ENCODE assay signal across 20 cellular contexts in genomic region chr16:88744520-88744835, GRCh38. TPM values are rescaled to one million over a fixed set of nuclear protein-coding genes. Genes with fewer than 3 reads are reported as not detected.
A peak's percentile ranks its signal among the peaks of the same experiment; 100 is the strongest.
DNase-seq lines count a peak whose midpoint lies in the region; ATAC-seq, FAIRE-seq and TF ChIP-seq lines count a peak whose summit lies in the region.
"Had no signal": no experiment of that assay in that cellular context is flagged by ENCODE, and none has a peak within 500 bp of the region (broad histone marks: within the 10 kb centered on the region; RNA-seq: fewer than 3 reads in every experiment).

No MANE protein-coding gene starts in this region.

- no peaks in the 10 kb centered on the region for H3K4me1 ChIP-seq in HepG2 (ENCODE audit: insufficient read depth, low read length)
- H3K4me1 ChIP-seq in right lobe of liver: peaks cover 0 to 6% (median 3%) of the 10 kb centered on the region in 4 donors
- H3K4me1 ChIP-seq in muscle layer of colon (ENCODE audit: insufficient read depth, low read length): peaks cover 35% of the 10 kb centered on the region
- peaks cover 10% of the 10 kb centered on the region for H3K4me1 ChIP-seq in neural progenitor cell
- H3K4me1 ChIP-seq: psoas muscle had no signal

- TF ChIP-seq CTCF in HepG2 (CRISPR knock-in tag; IDR thresholded peaks at IDR 0.05) (no peak), right lobe of liver (IDR thresholded peaks at IDR 0.05) (no peak), neural progenitor cell (IDR thresholded peaks at IDR 0.05) (no peak)

- no peaks in the 10 kb centered on the region for H3K79me2 ChIP-seq in HepG2 (ENCODE audit: insufficient read depth, low read length)
- no peaks in the 10 kb centered on the region for H3K79me2 ChIP-seq in neural progenitor cell (ENCODE audit: low read depth)

- H3K36me3 ChIP-seq in HepG2 (replicated peaks in 1 of 2; ENCODE audit: control insufficient read depth in 1 of 2, insufficient read depth in 2 of 2, low read length in 2 of 2): peaks cover 23 to 39% of the 10 kb centered on the region in 2 experiments; a peak in 4 of 5 replicates
- peaks cover 0 to 6% (median 0%) of the 10 kb centered on the region in 4 donors for H3K36me3 ChIP-seq in right lobe of liver
- H3K36me3 ChIP-seq in muscle layer of colon (ENCODE audit: insufficient read depth, low read length): peaks cover 18% of the 10 kb centered on the region
- no peaks in the 10 kb centered on the region for H3K36me3 ChIP-seq in neural progenitor cell
- H3K36me3 ChIP-seq: MG63, uterus had no signal

- no peak overlapping the region for H3K27ac ChIP-seq in HepG2 (ENCODE audit: extremely low read length, insufficient read depth, low read length)
- H3K27ac ChIP-seq in right lobe of liver: no peak overlapping the region
- H3K27ac ChIP-seq in muscle layer of colon (ENCODE audit: low read depth, low read length): peak overlapping the region; percentile 27
- H3K27ac ChIP-seq in neural progenitor cell: no peak overlapping the region
- H3K27ac ChIP-seq: ascending aorta, GM23248, psoas muscle had no signal

- CTCF ChIA-PET in HepG2 (lab: Yijun Ruan, JAX; ENCODE audit: low intra/inter-chr PET ratio, low total read pairs): interaction anchor here (1.6 to 2.0 kb wide), 2 partner anchors 41 to 423 kb away, joined by 8 to 10 read pairs; partner anchors contain the start of gene PIEZO1

- H2AFZ ChIP-seq in HepG2 (ENCODE audit: low read length) (no peak overlapping the region), neural progenitor cell (replicated peaks) (no peak overlapping the region)
- H2AFZ ChIP-seq: GM23248 had no signal

- H3K27me3 ChIP-seq in HepG2 (ENCODE audit: control insufficient read depth in 1 of 2, insufficient read depth in 2 of 2, low read length in 2 of 2) (no peaks in the 10 kb centered on the region; a peak in 1 of 5 replicates), right lobe of liver (no peaks in the 10 kb centered on the region), muscle layer of colon (ENCODE audit: control insufficient read depth in 1 of 2, insufficient read depth in 2 of 2, low read length in 2 of 2) (no peaks in the 10 kb centered on the region), neural progenitor cell (no peaks in the 10 kb centered on the region)
- H3K27me3 ChIP-seq: ascending aorta, MG63, uterus had no signal

- POLR2A ChIA-PET in HepG2 (lab: Yijun Ruan, JAX): no interaction called here

- intact Hi-C loops in HepG2 (cut with micrococcal nuclease; ENCODE audit: unreplicated experiment) (loop anchor here (5.0 kb wide), 1 partner anchor 423 kb away; no protein-coding TSS in a partner anchor), right lobe of liver (cut with DNase I) (loop anchor here in 1 of 2 donors (5.0 kb wide), 1 partner anchor 43 kb away; the partner anchor contains the start of gene PIEZO1)

- no peak overlapping the region for H3K4me3 Mint-ChIP-seq in neural progenitor cell
- H3K4me3 Mint-ChIP-seq: activated CD4-positive, alpha-beta T cell treated with anti-CD3 and anti-CD28 coated beads, Interleukin-2, amount 10 ng/mL, durations not matched to agents 7 days and 5 days; activated T-helper 1 cell treated with anti-CD3 and anti-CD28 coated beads, Interleukin-12 subunit alpha, Interleukin-12 subunit beta, Interleukin-2, Interleukin-4 antibody, amounts not matched to agents 30 ng/mL and 10 ng/mL and 1 ng/mL, durations not matched to agents 14 hours and 24 hours and 36 hours had no signal

- H4K20me1 ChIP-seq in HepG2 (ENCODE audit: insufficient read depth, low read length) (peaks cover 5% of the 10 kb centered on the region), neural progenitor cell (ENCODE audit: low read depth) (no peaks in the 10 kb centered on the region)

- H3K27me3 Mint-ChIP-seq in neural progenitor cell (ENCODE audit: insufficient read depth, low read depth): peaks cover 6% of the 10 kb centered on the region
- H3K27me3 Mint-ChIP-seq: activated CD4-positive, alpha-beta T cell treated with anti-CD3 and anti-CD28 coated beads, Interleukin-2, amount 10 ng/mL, durations not matched to agents 7 days and 5 days had no signal

- ATAC-seq in HepG2: no peak
- no peak for ATAC-seq in right lobe of liver
- ATAC-seq in HG03135 (IDR thresholded peaks at IDR 0.05; ENCODE audit: unreplicated experiment): no peak

- H3K4me1 Mint-ChIP-seq in neural progenitor cell: no peaks in the 10 kb centered on the region

- no peak for TF ChIP-seq RAD21 in HepG2 (CRISPR knock-in tag; IDR thresholded peaks at IDR 0.05)

- H3K9me3 Mint-ChIP-seq in neural progenitor cell: no peaks in the 10 kb centered on the region
- H3K9me3 Mint-ChIP-seq: activated CD4-positive, alpha-beta T cell treated with anti-CD3 and anti-CD28 coated beads, Interleukin-2, amount 10 ng/mL, durations not matched to agents 7 days and 5 days; activated naive CD4-positive, alpha-beta T cell treated with anti-CD3 and anti-CD28 coated beads, Interleukin-2, amount 50 U/mL, for 72 hours; activated T-helper 1 cell treated with anti-CD3 and anti-CD28 coated beads, Interleukin-12 subunit alpha, Interleukin-12 subunit beta, Interleukin-2, Interleukin-4 antibody, amounts not matched to agents 30 ng/mL and 10 ng/mL and 1 ng/mL, durations not matched to agents 14 hours and 24 hours and 36 hours had no signal

- in situ Hi-C loops in HepG2 (cut with HindIII; ENCODE audit: extremely low pct_ligation_motif_present, low pct_unique_long_range_greater_than_20kb): no loop called here

- no peak overlapping the region for H3K27ac Mint-ChIP-seq in neural progenitor cell
- H3K27ac Mint-ChIP-seq: activated CD4-positive, alpha-beta T cell treated with anti-CD3 and anti-CD28 coated beads, Interleukin-2, amount 10 ng/mL, durations not matched to agents 7 days and 5 days; activated naive CD4-positive, alpha-beta T cell treated with anti-CD3 and anti-CD28 coated beads, Interleukin-2, amount 50 U/mL, for 72 hours; activated T-helper 1 cell treated with anti-CD3 and anti-CD28 coated beads, Interleukin-12 subunit alpha, Interleukin-12 subunit beta, Interleukin-2, Interleukin-4 antibody, amounts not matched to agents 30 ng/mL and 10 ng/mL and 1 ng/mL, durations not matched to agents 14 hours and 24 hours and 36 hours had no signal

- no TSS peak for BruUV-seq in HepG2 (replicated peaks; lab: Mats Ljungman, UMichigan)

- H3F3A ChIP-seq in neural progenitor cell (ENCODE audit: low read depth): peaks cover 6% of the 10 kb centered on the region

- FAIRE-seq in HepG2 (lab: Jason Lieb, UNC): no peak
- FAIRE-seq: endometrium, small intestine had no signal

- 83% methylated on average over 13 of the region's 14 CpGs for WGBS in HepG2 (ENCODE audit: low lambda C conversion rate)
- WGBS in right lobe of liver (ENCODE audit: insufficient coverage, low coverage, low lambda C conversion rate, missing lambda C conversion rate): 49% methylated on average over 5 of the region's 14 CpGs

- H3K9ac ChIP-seq in HepG2 (ENCODE audit: insufficient read depth, low read depth, low read length): no peak overlapping the region
- no peak overlapping the region for H3K9ac ChIP-seq in muscle layer of colon (ENCODE audit: low read length)
- H3K9ac ChIP-seq in neural progenitor cell: no peak overlapping the region
- H3K9ac ChIP-seq: GM23248 had no signal

- TF ChIP-seq POLR2A in HepG2 (IDR thresholded peaks at IDR 0.05; ENCODE audit: insufficient read depth in 1 of 2, low read depth in 2 of 2, low read length in 2 of 2): no peak
- no peak for TF ChIP-seq POLR2A in right lobe of liver (IDR thresholded peaks at IDR 0.05)

- H3K36me3 Mint-ChIP-seq in neural progenitor cell: no peaks in the 10 kb centered on the region
- H3K36me3 Mint-ChIP-seq: activated naive CD4-positive, alpha-beta T cell treated with anti-CD3 and anti-CD28 coated beads, Interleukin-2, amount 50 U/mL, for 72 hours had no signal

- DNase-seq in HepG2 (ENCODE audit: low spot score) (no peak), right lobe of liver (no peak), NCI-H2081 treated with DMSO at 0.1 percent for 48 hours (lab: John Stamatoyannopoulos, UW) (no peak), neural progenitor cell (ENCODE audit: low spot score) (no peak)
- DNase-seq: NCI-H446 treated with DMSO at 0.1 percent for 48 hours had no signal

- no peaks in the 10 kb centered on the region for H3K9me3 ChIP-seq in HepG2 (ENCODE audit: low read length)
- no peaks in the 10 kb centered on the region for H3K9me3 ChIP-seq in right lobe of liver
- no peaks in the 10 kb centered on the region for H3K9me3 ChIP-seq in muscle layer of colon (ENCODE audit: low read length)
- H3K9me3 ChIP-seq in neural progenitor cell (ENCODE audit: low read depth): no peaks in the 10 kb centered on the region
- H3K9me3 ChIP-seq: ascending aorta, MG63, psoas muscle, uterus had no signal

- no peak overlapping the region for H3K4me2 ChIP-seq in HepG2 (ENCODE audit: low read depth, low read length)
- no peak overlapping the region for H3K4me2 ChIP-seq in neural progenitor cell

- H3K4me3 ChIP-seq in HepG2 (replicated peaks in 1 of 3; ENCODE audit: insufficient read depth in 1 of 3, low read depth in 2 of 3, low read length in 3 of 3) (no peak overlapping the region), right lobe of liver (no peak overlapping the region), muscle layer of colon (ENCODE audit: low read depth in 1 of 2, low read length in 2 of 2) (no peak overlapping the region), neural progenitor cell (no peak overlapping the region)
- H3K4me3 ChIP-seq: ascending aorta, GM23248, MG63, psoas muscle, uterus had no signal

- no peak for TF ChIP-seq EP300 in HepG2 (IDR thresholded peaks at IDR 0.05; ENCODE audit: low read depth in 2 of 2, low read length in 2 of 2)
- TF ChIP-seq EP300 in HepG2 (CRISPR knock-in tag; IDR thresholded peaks at IDR 0.05; ENCODE audit: borderline replicate concordance): no peak

RNA-seq across cellular contexts. Expression of gene CTU2, which starts 38.2 kb away (rescaled TPM):
- total RNA-seq in HepG2 (2016; rRNA removed; fragmentation: Illumina TruSeq; extraction: Trizol) (21.9 TPM in 2 replicates), right lobe of liver (1 to 10 TPM; 5.0 to 9.5 (median 8.2) TPM), neural progenitor cell (ENCODE audit: low replicate concordance) (4.7 and 11.0 TPM in 2 replicates)
- total RNA-seq in HepG2 (2016; cell fraction: cytosol; rRNA removed; fragmentation: Illumina TruSeq; extraction: Trizol; ENCODE audit: low read depth): 11.4 and 12.8 TPM in 2 replicates
- 16.8 and 22.4 TPM in 2 replicates for total RNA-seq in HepG2 (2016; cell fraction: insoluble cytoplasmic fraction; rRNA removed; fragmentation: Illumina TruSeq; extraction: Trizol)
- total RNA-seq in HepG2 (2016; cell fraction: membrane; rRNA removed; fragmentation: Illumina TruSeq; extraction: Trizol): 13.8 and 15.9 TPM in 2 replicates
- total RNA-seq in HepG2 (2016; cell fraction: nucleus; rRNA removed; fragmentation: Illumina TruSeq; extraction: Trizol): 16.7 and 17.2 TPM in 2 replicates
- 13.3 and 18.5 TPM in 2 replicates for polyA plus RNA-seq in HepG2 (2011; rRNA removed)
- polyA plus RNA-seq in HepG2 (2011; cell fraction: cytosol; rRNA removed): 11.8 and 19.4 TPM in 2 replicates
- polyA plus RNA-seq in HepG2 (2011; cell fraction: nucleus; rRNA removed): 63.3 and 73.6 TPM in 2 replicates
- 11.6 and 15.1 TPM in 2 replicates for polyA plus RNA-seq in HepG2 (2012)
- polyA plus RNA-seq in HepG2 (2016; cell fraction: cytosol; fragmentation: Illumina TruSeq; extraction: Trizol; ENCODE audit: low read depth): 12.4 and 16.5 TPM in 2 replicates
- polyA plus RNA-seq in HepG2 (2016; cell fraction: insoluble cytoplasmic fraction; fragmentation: Illumina TruSeq; extraction: Trizol; ENCODE audit: low read depth): 20.9 and 22.4 TPM in 2 replicates
- polyA plus RNA-seq in HepG2 (2016; cell fraction: membrane; fragmentation: Illumina TruSeq; extraction: Trizol; ENCODE audit: low read depth): 13.3 and 14.9 TPM in 2 replicates
- 39.4 and 44.9 TPM in 2 replicates for polyA plus RNA-seq in HepG2 (2016; cell fraction: nucleus; fragmentation: Illumina TruSeq; extraction: Trizol; ENCODE audit: insufficient read depth, low read depth)
- polyA minus RNA-seq in HepG2 (2011; rRNA and poly(A)+ RNA removed; ENCODE audit: low replicate concordance): 23.1 and 25.7 TPM in 2 replicates
- 15.2 and 18.6 TPM in 2 replicates for polyA minus RNA-seq in HepG2 (2011; cell fraction: cytosol; rRNA and poly(A)+ RNA removed)
- polyA minus RNA-seq in HepG2 (2011; cell fraction: nucleus; rRNA and poly(A)+ RNA removed): 19.3 and 20.7 TPM in 2 replicates

RNA-seq across cellular contexts. Expression of gene RNF166, which starts 38.3 kb away (rescaled TPM):
- total RNA-seq in HepG2 (2016; rRNA removed; fragmentation: Illumina TruSeq; extraction: Trizol) (15.1 and 23.0 TPM in 2 replicates), right lobe of liver (10 to 100 TPM in 2 of 6 experiments, 1 to 10 TPM in 4; 8.1 to 12.8 (median 10.0) TPM), neural progenitor cell (ENCODE audit: low replicate concordance) (11.1 and 30.1 TPM in 2 replicates)
- total RNA-seq in HepG2 (2016; cell fraction: cytosol; rRNA removed; fragmentation: Illumina TruSeq; extraction: Trizol; ENCODE audit: low read depth): 36.0 and 37.2 TPM in 2 replicates
- 17.3 and 23.3 TPM in 2 replicates for total RNA-seq in HepG2 (2016; cell fraction: insoluble cytoplasmic fraction; rRNA removed; fragmentation: Illumina TruSeq; extraction: Trizol)
- 41.6 and 45.9 TPM in 2 replicates for total RNA-seq in HepG2 (2016; cell fraction: membrane; rRNA removed; fragmentation: Illumina TruSeq; extraction: Trizol)
- 14.0 and 14.1 TPM in 2 replicates for total RNA-seq in HepG2 (2016; cell fraction: nucleus; rRNA removed; fragmentation: Illumina TruSeq; extraction: Trizol)
- polyA plus RNA-seq in HepG2 (2011; rRNA removed): 21.4 and 26.2 TPM in 2 replicates
- 14.8 and 24.4 TPM in 2 replicates for polyA plus RNA-seq in HepG2 (2011; cell fraction: cytosol; rRNA removed)
- 83.8 and 91.3 TPM in 2 replicates for polyA plus RNA-seq in HepG2 (2011; cell fraction: nucleus; rRNA removed)
- polyA plus RNA-seq in HepG2 (2012): 12.2 and 16.1 TPM in 2 replicates
- 22.9 and 25.4 TPM in 2 replicates for polyA plus RNA-seq in HepG2 (2016; cell fraction: cytosol; fragmentation: Illumina TruSeq; extraction: Trizol; ENCODE audit: low read depth)
- polyA plus RNA-seq in HepG2 (2016; cell fraction: insoluble cytoplasmic fraction; fragmentation: Illumina TruSeq; extraction: Trizol; ENCODE audit: low read depth): 19.2 and 20.2 TPM in 2 replicates
- polyA plus RNA-seq in HepG2 (2016; cell fraction: membrane; fragmentation: Illumina TruSeq; extraction: Trizol; ENCODE audit: low read depth): 32.0 and 34.1 TPM in 2 replicates
- 36.7 and 43.4 TPM in 2 replicates for polyA plus RNA-seq in HepG2 (2016; cell fraction: nucleus; fragmentation: Illumina TruSeq; extraction: Trizol; ENCODE audit: insufficient read depth, low read depth)
- polyA minus RNA-seq in HepG2 (2011; rRNA and poly(A)+ RNA removed; ENCODE audit: low replicate concordance): 11.5 and 25.6 TPM in 2 replicates
- polyA minus RNA-seq in HepG2 (2011; cell fraction: cytosol; rRNA and poly(A)+ RNA removed): 12.9 and 17.8 TPM in 2 replicates
- polyA minus RNA-seq in HepG2 (2011; cell fraction: nucleus; rRNA and poly(A)+ RNA removed): 14.2 and 18.7 TPM in 2 replicates

RNA-seq across cellular contexts. Expression of gene PIEZO1, which starts 40.5 kb away (rescaled TPM):
- 32.5 and 85.0 TPM in 2 replicates for total RNA-seq in HepG2 (2016; rRNA removed; fragmentation: Illumina TruSeq; extraction: Trizol)
- total RNA-seq in HepG2 (2016; cell fraction: cytosol; rRNA removed; fragmentation: Illumina TruSeq; extraction: Trizol; ENCODE audit: low read depth): 42.1 and 42.4 TPM in 2 replicates
- total RNA-seq in HepG2 (2016; cell fraction: insoluble cytoplasmic fraction; rRNA removed; fragmentation: Illumina TruSeq; extraction: Trizol): 27.7 and 89.8 TPM in 2 replicates
- 37.0 TPM in 2 replicates for total RNA-seq in HepG2 (2016; cell fraction: membrane; rRNA removed; fragmentation: Illumina TruSeq; extraction: Trizol)
- total RNA-seq in HepG2 (2016; cell fraction: nucleus; rRNA removed; fragmentation: Illumina TruSeq; extraction: Trizol): 117 and 146 TPM in 2 replicates
- 67.9 and 93.5 TPM in 2 replicates for polyA plus RNA-seq in HepG2 (2011; rRNA removed)
- 42.8 and 69.2 TPM in 2 replicates for polyA plus RNA-seq in HepG2 (2011; cell fraction: cytosol; rRNA removed)
- polyA plus RNA-seq in HepG2 (2011; cell fraction: nucleus; rRNA removed): 643 and 860 TPM in 2 replicates
- polyA plus RNA-seq in HepG2 (2012): 52.4 and 78.3 TPM in 2 replicates
- 12.7 and 13.6 TPM in 2 replicates for polyA plus RNA-seq in HepG2 (2016; cell fraction: cytosol; fragmentation: Illumina TruSeq; extraction: Trizol; ENCODE audit: low read depth)
- polyA plus RNA-seq in HepG2 (2016; cell fraction: insoluble cytoplasmic fraction; fragmentation: Illumina TruSeq; extraction: Trizol; ENCODE audit: low read depth): 33.4 and 36.7 TPM in 2 replicates
- polyA plus RNA-seq in HepG2 (2016; cell fraction: membrane; fragmentation: Illumina TruSeq; extraction: Trizol; ENCODE audit: low read depth): 20.6 and 22.7 TPM in 2 replicates
- polyA plus RNA-seq in HepG2 (2016; cell fraction: nucleus; fragmentation: Illumina TruSeq; extraction: Trizol; ENCODE audit: insufficient read depth, low read depth): 296 and 336 TPM in 2 replicates
- polyA minus RNA-seq in HepG2 (2011; rRNA and poly(A)+ RNA removed; ENCODE audit: low replicate concordance): 101 and 184 TPM in 2 replicates
- 44.8 and 52.9 TPM in 2 replicates for polyA minus RNA-seq in HepG2 (2011; cell fraction: cytosol; rRNA and poly(A)+ RNA removed)
- polyA minus RNA-seq in HepG2 (2011; cell fraction: nucleus; rRNA and poly(A)+ RNA removed): 89.5 and 109 TPM in 2 replicates
- 10 to 100 TPM; 48.9 to 91.9 (median 64.4) TPM for total RNA-seq in right lobe of liver
- 5.5 and 26.9 TPM in 2 replicates for total RNA-seq in neural progenitor cell (ENCODE audit: low replicate concordance)

RNA-seq across cellular contexts. Expression of gene SNAI3, which starts 58.2 kb away (rescaled TPM):
- 0.09 and 0.18 TPM in 2 replicates for total RNA-seq in HepG2 (2016; rRNA removed; fragmentation: Illumina TruSeq; extraction: Trizol)
- not detected in 2 replicates for total RNA-seq in HepG2 (2016; cell fraction: cytosol; rRNA removed; fragmentation: Illumina TruSeq; extraction: Trizol; ENCODE audit: low read depth)
- total RNA-seq in HepG2 (2016; cell fraction: insoluble cytoplasmic fraction; rRNA removed; fragmentation: Illumina TruSeq; extraction: Trizol): 0.13 and 0.17 TPM in 2 replicates
- 0.12 TPM in 1 of 2 replicates, not detected in the other for total RNA-seq in HepG2 (2016; cell fraction: membrane; rRNA removed; fragmentation: Illumina TruSeq; extraction: Trizol)
- total RNA-seq in HepG2 (2016; cell fraction: nucleus; rRNA removed; fragmentation: Illumina TruSeq; extraction: Trizol): not detected in 2 replicates
- polyA plus RNA-seq in HepG2 (2011; rRNA removed): 0.18 and 0.40 TPM in 2 replicates
- 0.18 and 0.44 TPM in 2 replicates for polyA plus RNA-seq in HepG2 (2011; cell fraction: cytosol; rRNA removed)
- polyA plus RNA-seq in HepG2 (2011; cell fraction: nucleus; rRNA removed): 0.35 and 0.64 TPM in 2 replicates
- 0.40 and 0.47 TPM in 2 replicates for polyA plus RNA-seq in HepG2 (2012)
- polyA plus RNA-seq in HepG2 (2016; cell fraction: cytosol; fragmentation: Illumina TruSeq; extraction: Trizol; ENCODE audit: low read depth): 0.08 TPM in 1 of 2 replicates, not detected in the other
- 0.26 TPM in 1 of 2 replicates, not detected in the other for polyA plus RNA-seq in HepG2 (2016; cell fraction: insoluble cytoplasmic fraction; fragmentation: Illumina TruSeq; extraction: Trizol; ENCODE audit: low read depth)
- polyA plus RNA-seq in HepG2 (2016; cell fraction: membrane; fragmentation: Illumina TruSeq; extraction: Trizol; ENCODE audit: low read depth): 0.15 and 0.21 TPM in 2 replicates
- 0.27 TPM in 1 of 2 replicates, not detected in the other for polyA plus RNA-seq in HepG2 (2016; cell fraction: nucleus; fragmentation: Illumina TruSeq; extraction: Trizol; ENCODE audit: insufficient read depth, low read depth)
- 0.84 TPM in 1 of 2 replicates, not detected in the other for polyA minus RNA-seq in HepG2 (2011; rRNA and poly(A)+ RNA removed; ENCODE audit: low replicate concordance)
- polyA minus RNA-seq in HepG2 (2011; cell fraction: cytosol; rRNA and poly(A)+ RNA removed): not detected in 2 replicates
- not detected in 2 replicates for polyA minus RNA-seq in HepG2 (2011; cell fraction: nucleus; rRNA and poly(A)+ RNA removed)
- total RNA-seq in right lobe of liver: under 1 TPM; 0.15 to 0.98 (median 0.35) TPM
- total RNA-seq in neural progenitor cell (ENCODE audit: low replicate concordance): 0.71 TPM in 1 of 2 replicates, not detected in the other
- total RNA-seq: ascending aorta, dermis blood vessel endothelial cell, GM23248 had no signal
- polyA plus RNA-seq: BJ, keratinocyte had no signal

RNA-seq across cellular contexts. Expression of gene CDT1, which starts 59.1 kb away (rescaled TPM):
- total RNA-seq in HepG2 (2016; rRNA removed; fragmentation: Illumina TruSeq; extraction: Trizol) (16.5 and 23.1 TPM in 2 replicates), right lobe of liver (1 to 10 TPM in 2 of 6 experiments, under 1 TPM in 4; 0.22 to 9.6 (median 0.42) TPM), neural progenitor cell (ENCODE audit: low replicate concordance) (7.8 and 57.9 TPM in 2 replicates)
- 14.3 and 18.2 TPM in 2 replicates for total RNA-seq in HepG2 (2016; cell fraction: cytosol; rRNA removed; fragmentation: Illumina TruSeq; extraction: Trizol; ENCODE audit: low read depth)
- 15.0 and 21.7 TPM in 2 replicates for total RNA-seq in HepG2 (2016; cell fraction: insoluble cytoplasmic fraction; rRNA removed; fragmentation: Illumina TruSeq; extraction: Trizol)
- 30.9 and 31.0 TPM in 2 replicates for total RNA-seq in HepG2 (2016; cell fraction: membrane; rRNA removed; fragmentation: Illumina TruSeq; extraction: Trizol)
- total RNA-seq in HepG2 (2016; cell fraction: nucleus; rRNA removed; fragmentation: Illumina TruSeq; extraction: Trizol): 12.6 and 18.8 TPM in 2 replicates
- 17.9 and 23.8 TPM in 2 replicates for polyA plus RNA-seq in HepG2 (2011; rRNA removed)
- 15.0 and 37.3 TPM in 2 replicates for polyA plus RNA-seq in HepG2 (2011; cell fraction: cytosol; rRNA removed)
- 29.6 and 46.8 TPM in 2 replicates for polyA plus RNA-seq in HepG2 (2011; cell fraction: nucleus; rRNA removed)
- polyA plus RNA-seq in HepG2 (2012): 13.5 and 17.6 TPM in 2 replicates
- polyA plus RNA-seq in HepG2 (2016; cell fraction: cytosol; fragmentation: Illumina TruSeq; extraction: Trizol; ENCODE audit: low read depth): 18.5 and 24.2 TPM in 2 replicates
- 22.4 and 29.0 TPM in 2 replicates for polyA plus RNA-seq in HepG2 (2016; cell fraction: insoluble cytoplasmic fraction; fragmentation: Illumina TruSeq; extraction: Trizol; ENCODE audit: low read depth)
- polyA plus RNA-seq in HepG2 (2016; cell fraction: membrane; fragmentation: Illumina TruSeq; extraction: Trizol; ENCODE audit: low read depth): 25.4 and 37.1 TPM in 2 replicates
- 34.6 and 39.8 TPM in 2 replicates for polyA plus RNA-seq in HepG2 (2016; cell fraction: nucleus; fragmentation: Illumina TruSeq; extraction: Trizol; ENCODE audit: insufficient read depth, low read depth)
- 25.0 and 71.0 TPM in 2 replicates for polyA minus RNA-seq in HepG2 (2011; rRNA and poly(A)+ RNA removed; ENCODE audit: low replicate concordance)
- polyA minus RNA-seq in HepG2 (2011; cell fraction: cytosol; rRNA and poly(A)+ RNA removed): 28.6 and 52.8 TPM in 2 replicates
- 6.7 and 8.8 TPM in 2 replicates for polyA minus RNA-seq in HepG2 (2011; cell fraction: nucleus; rRNA and poly(A)+ RNA removed)
- total RNA-seq: ascending aorta had no signal
